In genomic region chr2:177239934-177240600, GRCh38 we compare ENCODE assay signal across 8 cellular contexts. TPM values are rescaled to one million over a fixed set of nuclear protein-coding genes. Genes with fewer than 3 reads are reported as not detected.
DNase-seq lines count a peak whose midpoint lies in the region; ATAC-seq lines count a peak whose summit lies in the region.

No MANE protein-coding gene starts in this region.

- no peak overlapping the region for H3K9ac ChIP-seq in BLaER1

- DNase-seq in SJSA1 (ENCODE audit: low read depth in 1 of 2, low spot score in 2 of 2) (peak in 1 of 2 experiments; percentile 52), myocyte (ENCODE audit: low read depth) (peak; percentile 51), cortex of kidney (lab: John Stamatoyannopoulos, UW) (no peak)
- DNase-seq in effector memory CD8-positive, alpha-beta T cell, result peak; percentile 28 to 33 (median 31)
- DNase-seq in NK-92 treated with Interleukin-12 subunit alpha and Interleukin-12 subunit beta, amount 100 ng/mL, for 24 hours (lab: John Stamatoyannopoulos, UW), result no peak

- H3K27ac ChIP-seq in BLaER1, result 0 out of 2 replicates have a peak overlapping the region, but pooled peaks have one; percentile 5
- H3K27ac ChIP-seq in SJSA1, result peak overlapping the region; percentile 94

- H3K27me3 Mint-ChIP-seq in effector memory CD8-positive, alpha-beta T cell, result no peaks in the 10 kb centered on the region

- H4K20me1 ChIP-seq in BLaER1, result peaks cover 100% of the 10 kb centered on the region

- H3K4me3 ChIP-seq in BLaER1, result no peak overlapping the region
- no peak overlapping the region for H3K4me3 ChIP-seq in SJSA1

- H3K27ac Mint-ChIP-seq in effector memory CD8-positive, alpha-beta T cell, result peak overlapping the region; percentile 85 to 88

- H3K4me1 Mint-ChIP-seq in effector memory CD8-positive, alpha-beta T cell (ENCODE audit: low read depth in 2 of 2), result peaks cover 41 to 74% of the 10 kb centered on the region in 2 donors

- H3K9me3 Mint-ChIP-seq in effector memory CD8-positive, alpha-beta T cell, result no peaks in the 10 kb centered on the region

- peak overlapping the region; percentile 65 for H3K4me2 ChIP-seq in BLaER1

- ATAC-seq in GM18907 (IDR thresholded peaks at IDR 0.05; ENCODE audit: unreplicated experiment) (peak; percentile 84), HG03442 (IDR thresholded peaks at IDR 0.05; ENCODE audit: unreplicated experiment) (peak; percentile 72)
- peak; percentile 94 for ATAC-seq in effector memory CD8-positive, alpha-beta T cell (replicated peaks)

- peak overlapping the region; percentile 63 to 65 for H3K4me3 Mint-ChIP-seq in effector memory CD8-positive, alpha-beta T cell

- no peaks in the 10 kb centered on the region for H3K9me3 ChIP-seq in BLaER1
- H3K9me3 ChIP-seq in SJSA1 (replicated peaks), result no peaks in the 10 kb centered on the region

- H3K27me3 ChIP-seq in BLaER1, result no peaks in the 10 kb centered on the region
- no peaks in the 10 kb centered on the region for H3K27me3 ChIP-seq in SJSA1 (replicated peaks)

- H3K36me3 Mint-ChIP-seq in effector memory CD8-positive, alpha-beta T cell (ENCODE audit: insufficient read depth), result peaks cover 51% of the 10 kb centered on the region

- H3K36me3 ChIP-seq in BLaER1 (peaks cover 34% of the 10 kb centered on the region), SJSA1 (peaks cover 52% of the 10 kb centered on the region)

- H3K4me1 ChIP-seq in BLaER1 (peaks cover 49% of the 10 kb centered on the region), SJSA1 (replicated peaks) (peaks cover 78% of the 10 kb centered on the region)

RNA-seq across cellular contexts. Expression of gene NFE2L2, which starts 24.5 kb away (rescaled TPM):
- total RNA-seq in SJSA1 (2014; rRNA removed; shearing (Covaris generic)), result 65.8 and 119 TPM in 2 replicates
- total RNA-seq in myocyte, result 78.2 and 107 TPM in 2 replicates
- polyA plus RNA-seq in myocyte (2012), result 60.8 TPM

RNA-seq across cellular contexts. Expression of gene HNRNPA3, which starts 27.5 kb away (rescaled TPM):
- 48.1 and 73.1 TPM in 2 replicates for total RNA-seq in SJSA1 (2014; rRNA removed; shearing (Covaris generic))
- total RNA-seq in myocyte, result 29.2 and 29.6 TPM in 2 replicates
- 127 TPM for polyA plus RNA-seq in myocyte (2012)

Comparison
In these comparisons a context has a peak if more than half of its experiments do, and no peak if none do; other contexts are left out.
1. DNase-seq: peak in effector memory CD8-positive, alpha-beta T cell (3 of 3) and myocyte (single experiment); none in NK-92 treated with Interleukin-12 subunit alpha and Interleukin-12 subunit beta, amount 100 ng/mL, for 24 hours (single experiment) and cortex of kidney (single experiment).
2. Peak in every context shown above with its lines, with median percentiles within 50 percentile points of each other: ATAC-seq.